9 cellular contexts compared by ENCODE assay signal in the genomic region with DNA sequence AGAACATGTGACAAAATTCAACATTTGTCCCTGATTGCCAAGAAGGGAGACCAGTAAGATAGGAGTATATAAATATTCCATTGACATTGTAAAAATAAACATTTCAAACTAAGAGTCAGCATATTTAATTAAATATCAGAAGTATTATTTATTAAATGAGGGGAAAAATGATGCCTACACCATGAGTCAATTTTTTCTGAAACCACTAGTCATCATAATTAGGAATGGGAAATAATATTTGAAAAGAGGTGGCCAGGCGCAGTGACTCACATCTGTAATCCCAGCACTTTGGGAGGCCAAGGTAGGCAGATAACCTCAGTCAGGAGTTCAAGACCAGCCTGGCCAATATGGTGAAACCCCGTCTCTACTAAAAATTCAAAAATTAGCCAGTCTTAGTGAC. TPM values are rescaled to one million over a fixed set of nuclear protein-coding genes. Genes with fewer than 3 reads are reported as not detected.
"Had no signal": no experiment of that assay in that cellular context is flagged by ENCODE, and none has a peak within 500 bp of the region (broad histone marks: within the 10 kb centered on the region; RNA-seq: fewer than 3 reads in every experiment).

No MANE protein-coding gene starts in this region.

- H2AFZ ChIP-seq: hepatocyte had no signal

- H3K4me3 ChIP-seq: hepatocyte, thyroid gland, vagina had no signal

- H3K27me3 ChIP-seq: hepatocyte, thyroid gland, vagina had no signal

- DNase-seq: activated CD4-positive, alpha-beta T cell treated with anti-CD3 and anti-CD28 coated beads, Interleukin-2, amount 50 U/mL, for 1 hour; activated naive CD4-positive, alpha-beta T cell treated with anti-CD3 and anti-CD28 coated beads, Interleukin-2, amount 50 U/mL, for 16 hours; left ventricle myocardium superior; mesendoderm; thyroid gland had no signal

- H3K4me2 ChIP-seq: hepatocyte had no signal

- H3K9me3 ChIP-seq: thyroid gland, vagina had no signal

- H3K4me1 ChIP-seq: thyroid gland, vagina had no signal

- H3K79me2 ChIP-seq: hepatocyte had no signal

- H3K27ac ChIP-seq: hepatocyte, thyroid gland, vagina had no signal

RNA-seq across cellular contexts. Expression of a gene that starts 2.1 kb away (rescaled TPM):
- total RNA-seq: skeletal muscle tissue, vagina had no signal

RNA-seq across cellular contexts. Expression of a gene that starts 10.9 kb away (rescaled TPM):
- total RNA-seq: hepatocyte, left ventricle myocardium superior, osteocyte, skeletal muscle tissue, vagina had no signal
